Comparison of ENCODE assay signal across 1 cellular context in genomic region chr3:4722103-4722502, GRCh38.
TF ChIP-seq lines count a peak whose summit lies in the region.

No MANE protein-coding gene starts in this region.

TF ChIP-seq in K562, 482 proteins besides CTCF, POLR2A, EP300 and RAD21 (continued from another document and continues in another):
- no peak for TF ChIP-seq ZNF318 (IDR thresholded peaks at IDR 0.05; ENCODE audit: borderline replicate concordance in 1 of 2, low read depth in 1 of 2)
- TF ChIP-seq XRCC5 (IDR thresholded peaks at IDR 0.05; ENCODE audit: low read depth, low read length): 0 out of 2 replicates have a peak, but pooled peaks have one; percentile 39
- no peak for TF ChIP-seq KAT7 (CRISPR knock-in tag; IDR thresholded peaks at IDR 0.05; ENCODE audit: borderline replicate concordance)
- TF ChIP-seq, protein P1, sequence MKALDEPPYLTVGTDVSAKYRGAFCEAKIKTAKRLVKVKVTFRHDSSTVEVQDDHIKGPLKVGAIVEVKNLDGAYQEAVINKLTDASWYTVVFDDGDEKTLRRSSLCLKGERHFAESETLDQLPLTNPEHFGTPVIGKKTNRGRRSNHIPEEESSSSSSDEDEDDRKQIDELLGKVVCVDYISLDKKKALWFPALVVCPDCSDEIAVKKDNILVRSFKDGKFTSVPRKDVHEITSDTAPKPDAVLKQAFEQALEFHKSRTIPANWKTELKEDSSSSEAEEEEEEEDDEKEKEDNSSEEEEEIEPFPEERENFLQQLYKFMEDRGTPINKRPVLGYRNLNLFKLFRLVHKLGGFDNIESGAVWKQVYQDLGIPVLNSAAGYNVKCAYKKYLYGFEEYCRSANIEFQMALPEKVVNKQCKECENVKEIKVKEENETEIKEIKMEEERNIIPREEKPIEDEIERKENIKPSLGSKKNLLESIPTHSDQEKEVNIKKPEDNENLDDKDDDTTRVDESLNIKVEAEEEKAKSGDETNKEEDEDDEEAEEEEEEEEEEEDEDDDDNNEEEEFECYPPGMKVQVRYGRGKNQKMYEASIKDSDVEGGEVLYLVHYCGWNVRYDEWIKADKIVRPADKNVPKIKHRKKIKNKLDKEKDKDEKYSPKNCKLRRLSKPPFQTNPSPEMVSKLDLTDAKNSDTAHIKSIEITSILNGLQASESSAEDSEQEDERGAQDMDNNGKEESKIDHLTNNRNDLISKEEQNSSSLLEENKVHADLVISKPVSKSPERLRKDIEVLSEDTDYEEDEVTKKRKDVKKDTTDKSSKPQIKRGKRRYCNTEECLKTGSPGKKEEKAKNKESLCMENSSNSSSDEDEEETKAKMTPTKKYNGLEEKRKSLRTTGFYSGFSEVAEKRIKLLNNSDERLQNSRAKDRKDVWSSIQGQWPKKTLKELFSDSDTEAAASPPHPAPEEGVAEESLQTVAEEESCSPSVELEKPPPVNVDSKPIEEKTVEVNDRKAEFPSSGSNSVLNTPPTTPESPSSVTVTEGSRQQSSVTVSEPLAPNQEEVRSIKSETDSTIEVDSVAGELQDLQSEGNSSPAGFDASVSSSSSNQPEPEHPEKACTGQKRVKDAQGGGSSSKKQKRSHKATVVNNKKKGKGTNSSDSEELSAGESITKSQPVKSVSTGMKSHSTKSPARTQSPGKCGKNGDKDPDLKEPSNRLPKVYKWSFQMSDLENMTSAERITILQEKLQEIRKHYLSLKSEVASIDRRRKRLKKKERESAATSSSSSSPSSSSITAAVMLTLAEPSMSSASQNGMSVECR (CRISPR knock-in tag; IDR thresholded peaks at IDR 0.05): no peak
- TF ChIP-seq, protein P2, sequence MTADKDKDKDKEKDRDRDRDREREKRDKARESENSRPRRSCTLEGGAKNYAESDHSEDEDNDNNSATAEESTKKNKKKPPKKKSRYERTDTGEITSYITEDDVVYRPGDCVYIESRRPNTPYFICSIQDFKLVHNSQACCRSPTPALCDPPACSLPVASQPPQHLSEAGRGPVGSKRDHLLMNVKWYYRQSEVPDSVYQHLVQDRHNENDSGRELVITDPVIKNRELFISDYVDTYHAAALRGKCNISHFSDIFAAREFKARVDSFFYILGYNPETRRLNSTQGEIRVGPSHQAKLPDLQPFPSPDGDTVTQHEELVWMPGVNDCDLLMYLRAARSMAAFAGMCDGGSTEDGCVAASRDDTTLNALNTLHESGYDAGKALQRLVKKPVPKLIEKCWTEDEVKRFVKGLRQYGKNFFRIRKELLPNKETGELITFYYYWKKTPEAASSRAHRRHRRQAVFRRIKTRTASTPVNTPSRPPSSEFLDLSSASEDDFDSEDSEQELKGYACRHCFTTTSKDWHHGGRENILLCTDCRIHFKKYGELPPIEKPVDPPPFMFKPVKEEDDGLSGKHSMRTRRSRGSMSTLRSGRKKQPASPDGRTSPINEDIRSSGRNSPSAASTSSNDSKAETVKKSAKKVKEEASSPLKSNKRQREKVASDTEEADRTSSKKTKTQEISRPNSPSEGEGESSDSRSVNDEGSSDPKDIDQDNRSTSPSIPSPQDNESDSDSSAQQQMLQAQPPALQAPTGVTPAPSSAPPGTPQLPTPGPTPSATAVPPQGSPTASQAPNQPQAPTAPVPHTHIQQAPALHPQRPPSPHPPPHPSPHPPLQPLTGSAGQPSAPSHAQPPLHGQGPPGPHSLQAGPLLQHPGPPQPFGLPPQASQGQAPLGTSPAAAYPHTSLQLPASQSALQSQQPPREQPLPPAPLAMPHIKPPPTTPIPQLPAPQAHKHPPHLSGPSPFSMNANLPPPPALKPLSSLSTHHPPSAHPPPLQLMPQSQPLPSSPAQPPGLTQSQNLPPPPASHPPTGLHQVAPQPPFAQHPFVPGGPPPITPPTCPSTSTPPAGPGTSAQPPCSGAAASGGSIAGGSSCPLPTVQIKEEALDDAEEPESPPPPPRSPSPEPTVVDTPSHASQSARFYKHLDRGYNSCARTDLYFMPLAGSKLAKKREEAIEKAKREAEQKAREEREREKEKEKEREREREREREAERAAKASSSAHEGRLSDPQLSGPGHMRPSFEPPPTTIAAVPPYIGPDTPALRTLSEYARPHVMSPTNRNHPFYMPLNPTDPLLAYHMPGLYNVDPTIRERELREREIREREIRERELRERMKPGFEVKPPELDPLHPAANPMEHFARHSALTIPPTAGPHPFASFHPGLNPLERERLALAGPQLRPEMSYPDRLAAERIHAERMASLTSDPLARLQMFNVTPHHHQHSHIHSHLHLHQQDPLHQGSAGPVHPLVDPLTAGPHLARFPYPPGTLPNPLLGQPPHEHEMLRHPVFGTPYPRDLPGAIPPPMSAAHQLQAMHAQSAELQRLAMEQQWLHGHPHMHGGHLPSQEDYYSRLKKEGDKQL (CRISPR knock-in tag; IDR thresholded peaks at IDR 0.05; ENCODE audit: borderline replicate concordance): no peak
- no peak for TF ChIP-seq CREB5 (CRISPR knock-in tag; IDR thresholded peaks at IDR 0.05)
- no peak for TF ChIP-seq ATF1 (CRISPR knock-in tag; IDR thresholded peaks at IDR 0.05)
- TF ChIP-seq ATF1 (tag; IDR thresholded peaks at IDR 0.05): no peak; the same call in 1 of the 2 replicates
- no peak for TF ChIP-seq RFX7 (CRISPR knock-in tag; IDR thresholded peaks at IDR 0.05)
- peak; percentile 88 for TF ChIP-seq BRD9 (IDR thresholded peaks at IDR 0.05; ENCODE audit: low read depth, partially characterized antibody)
- no peak for TF ChIP-seq JUN (IDR thresholded peaks at IDR 0.05; ENCODE audit: borderline replicate concordance, low read depth, low read length)
- TF ChIP-seq JUN (CRISPR knock-in tag; IDR thresholded peaks at IDR 0.05; ENCODE audit: borderline replicate concordance): no peak
- no peak for TF ChIP-seq NCOR1 (IDR thresholded peaks at IDR 0.05)
- no peak for TF ChIP-seq MBD2 (IDR thresholded peaks at IDR 0.05; ENCODE audit: borderline replicate concordance, low read depth)
- TF ChIP-seq ZNF134 (CRISPR knock-in tag; conservative IDR thresholded peaks at IDR 0.05): no peak
- no peak for TF ChIP-seq GABPB1 (CRISPR knock-in tag; IDR thresholded peaks at IDR 0.05)
- TF ChIP-seq CEBPG (CRISPR knock-in tag; IDR thresholded peaks at IDR 0.05): no peak
- no peak for TF ChIP-seq CEBPG (tag; conservative IDR thresholded peaks at IDR 0.05 in 1 of 2, IDR thresholded peaks at IDR 0.05 in 1 of 2)
- no peak for TF ChIP-seq HDAC8 (tag; IDR thresholded peaks at IDR 0.05)
- TF ChIP-seq LEF1 (IDR thresholded peaks at IDR 0.05): no peak
- TF ChIP-seq HNRNPL (IDR thresholded peaks at IDR 0.05; ENCODE audit: low read depth, low read length): no peak
- TF ChIP-seq KLF10 (CRISPR knock-in tag; IDR thresholded peaks at IDR 0.05): no peak
- TF ChIP-seq ESRRB (CRISPR knock-in tag; IDR thresholded peaks at IDR 0.05; ENCODE audit: borderline replicate concordance): no peak
- TF ChIP-seq ZNF780A (CRISPR knock-in tag; IDR thresholded peaks at IDR 0.05): no peak
- TF ChIP-seq ZNF395 (CRISPR knock-in tag; IDR thresholded peaks at IDR 0.05): no peak
- no peak for TF ChIP-seq NFE2 (IDR thresholded peaks at IDR 0.05; ENCODE audit: low read depth)
- TF ChIP-seq CCAR2 (IDR thresholded peaks at IDR 0.05; ENCODE audit: low read depth, low read length): no peak
- TF ChIP-seq POLR2H (tag; IDR thresholded peaks at IDR 0.05; ENCODE audit: low read depth): no peak
- TF ChIP-seq BRF1 (IDR thresholded peaks at IDR 0.05; ENCODE audit: borderline replicate concordance, extremely low read depth, insufficient read length): no peak
- no peak for TF ChIP-seq RBM17 (IDR thresholded peaks at IDR 0.05; ENCODE audit: borderline replicate concordance, low read depth, low read length)
- no peak for TF ChIP-seq ZNF197 (CRISPR knock-in tag; IDR thresholded peaks at IDR 0.05; ENCODE audit: low read depth)
- TF ChIP-seq POU5F1 (IDR thresholded peaks at IDR 0.05; ENCODE audit: borderline replicate concordance, low read depth, low read length, partially characterized antibody): no peak
- no peak for TF ChIP-seq ZNF79 (CRISPR knock-in tag; IDR thresholded peaks at IDR 0.05; ENCODE audit: low read depth)
- TF ChIP-seq FOXK1 (CRISPR knock-in tag; IDR thresholded peaks at IDR 0.05; ENCODE audit: borderline replicate concordance): no peak
- TF ChIP-seq, protein P3, sequence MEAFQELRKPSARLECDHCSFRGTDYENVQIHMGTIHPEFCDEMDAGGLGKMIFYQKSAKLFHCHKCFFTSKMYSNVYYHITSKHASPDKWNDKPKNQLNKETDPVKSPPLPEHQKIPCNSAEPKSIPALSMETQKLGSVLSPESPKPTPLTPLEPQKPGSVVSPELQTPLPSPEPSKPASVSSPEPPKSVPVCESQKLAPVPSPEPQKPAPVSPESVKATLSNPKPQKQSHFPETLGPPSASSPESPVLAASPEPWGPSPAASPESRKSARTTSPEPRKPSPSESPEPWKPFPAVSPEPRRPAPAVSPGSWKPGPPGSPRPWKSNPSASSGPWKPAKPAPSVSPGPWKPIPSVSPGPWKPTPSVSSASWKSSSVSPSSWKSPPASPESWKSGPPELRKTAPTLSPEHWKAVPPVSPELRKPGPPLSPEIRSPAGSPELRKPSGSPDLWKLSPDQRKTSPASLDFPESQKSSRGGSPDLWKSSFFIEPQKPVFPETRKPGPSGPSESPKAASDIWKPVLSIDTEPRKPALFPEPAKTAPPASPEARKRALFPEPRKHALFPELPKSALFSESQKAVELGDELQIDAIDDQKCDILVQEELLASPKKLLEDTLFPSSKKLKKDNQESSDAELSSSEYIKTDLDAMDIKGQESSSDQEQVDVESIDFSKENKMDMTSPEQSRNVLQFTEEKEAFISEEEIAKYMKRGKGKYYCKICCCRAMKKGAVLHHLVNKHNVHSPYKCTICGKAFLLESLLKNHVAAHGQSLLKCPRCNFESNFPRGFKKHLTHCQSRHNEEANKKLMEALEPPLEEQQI (IDR thresholded peaks at IDR 0.05): peak; percentile 68; the same call in 1 of the 2 replicates
